ENCODE assay signal across 1 cellular context in genomic region chr10:62068464-62068863, GRCh38.
TF ChIP-seq lines count a peak whose summit lies in the region.

No MANE protein-coding gene starts in this region.

TF ChIP-seq in GM23338, 12 proteins besides CTCF, POLR2A, EP300 and RAD21 (continued from another document):
- TF ChIP-seq, protein P1, sequence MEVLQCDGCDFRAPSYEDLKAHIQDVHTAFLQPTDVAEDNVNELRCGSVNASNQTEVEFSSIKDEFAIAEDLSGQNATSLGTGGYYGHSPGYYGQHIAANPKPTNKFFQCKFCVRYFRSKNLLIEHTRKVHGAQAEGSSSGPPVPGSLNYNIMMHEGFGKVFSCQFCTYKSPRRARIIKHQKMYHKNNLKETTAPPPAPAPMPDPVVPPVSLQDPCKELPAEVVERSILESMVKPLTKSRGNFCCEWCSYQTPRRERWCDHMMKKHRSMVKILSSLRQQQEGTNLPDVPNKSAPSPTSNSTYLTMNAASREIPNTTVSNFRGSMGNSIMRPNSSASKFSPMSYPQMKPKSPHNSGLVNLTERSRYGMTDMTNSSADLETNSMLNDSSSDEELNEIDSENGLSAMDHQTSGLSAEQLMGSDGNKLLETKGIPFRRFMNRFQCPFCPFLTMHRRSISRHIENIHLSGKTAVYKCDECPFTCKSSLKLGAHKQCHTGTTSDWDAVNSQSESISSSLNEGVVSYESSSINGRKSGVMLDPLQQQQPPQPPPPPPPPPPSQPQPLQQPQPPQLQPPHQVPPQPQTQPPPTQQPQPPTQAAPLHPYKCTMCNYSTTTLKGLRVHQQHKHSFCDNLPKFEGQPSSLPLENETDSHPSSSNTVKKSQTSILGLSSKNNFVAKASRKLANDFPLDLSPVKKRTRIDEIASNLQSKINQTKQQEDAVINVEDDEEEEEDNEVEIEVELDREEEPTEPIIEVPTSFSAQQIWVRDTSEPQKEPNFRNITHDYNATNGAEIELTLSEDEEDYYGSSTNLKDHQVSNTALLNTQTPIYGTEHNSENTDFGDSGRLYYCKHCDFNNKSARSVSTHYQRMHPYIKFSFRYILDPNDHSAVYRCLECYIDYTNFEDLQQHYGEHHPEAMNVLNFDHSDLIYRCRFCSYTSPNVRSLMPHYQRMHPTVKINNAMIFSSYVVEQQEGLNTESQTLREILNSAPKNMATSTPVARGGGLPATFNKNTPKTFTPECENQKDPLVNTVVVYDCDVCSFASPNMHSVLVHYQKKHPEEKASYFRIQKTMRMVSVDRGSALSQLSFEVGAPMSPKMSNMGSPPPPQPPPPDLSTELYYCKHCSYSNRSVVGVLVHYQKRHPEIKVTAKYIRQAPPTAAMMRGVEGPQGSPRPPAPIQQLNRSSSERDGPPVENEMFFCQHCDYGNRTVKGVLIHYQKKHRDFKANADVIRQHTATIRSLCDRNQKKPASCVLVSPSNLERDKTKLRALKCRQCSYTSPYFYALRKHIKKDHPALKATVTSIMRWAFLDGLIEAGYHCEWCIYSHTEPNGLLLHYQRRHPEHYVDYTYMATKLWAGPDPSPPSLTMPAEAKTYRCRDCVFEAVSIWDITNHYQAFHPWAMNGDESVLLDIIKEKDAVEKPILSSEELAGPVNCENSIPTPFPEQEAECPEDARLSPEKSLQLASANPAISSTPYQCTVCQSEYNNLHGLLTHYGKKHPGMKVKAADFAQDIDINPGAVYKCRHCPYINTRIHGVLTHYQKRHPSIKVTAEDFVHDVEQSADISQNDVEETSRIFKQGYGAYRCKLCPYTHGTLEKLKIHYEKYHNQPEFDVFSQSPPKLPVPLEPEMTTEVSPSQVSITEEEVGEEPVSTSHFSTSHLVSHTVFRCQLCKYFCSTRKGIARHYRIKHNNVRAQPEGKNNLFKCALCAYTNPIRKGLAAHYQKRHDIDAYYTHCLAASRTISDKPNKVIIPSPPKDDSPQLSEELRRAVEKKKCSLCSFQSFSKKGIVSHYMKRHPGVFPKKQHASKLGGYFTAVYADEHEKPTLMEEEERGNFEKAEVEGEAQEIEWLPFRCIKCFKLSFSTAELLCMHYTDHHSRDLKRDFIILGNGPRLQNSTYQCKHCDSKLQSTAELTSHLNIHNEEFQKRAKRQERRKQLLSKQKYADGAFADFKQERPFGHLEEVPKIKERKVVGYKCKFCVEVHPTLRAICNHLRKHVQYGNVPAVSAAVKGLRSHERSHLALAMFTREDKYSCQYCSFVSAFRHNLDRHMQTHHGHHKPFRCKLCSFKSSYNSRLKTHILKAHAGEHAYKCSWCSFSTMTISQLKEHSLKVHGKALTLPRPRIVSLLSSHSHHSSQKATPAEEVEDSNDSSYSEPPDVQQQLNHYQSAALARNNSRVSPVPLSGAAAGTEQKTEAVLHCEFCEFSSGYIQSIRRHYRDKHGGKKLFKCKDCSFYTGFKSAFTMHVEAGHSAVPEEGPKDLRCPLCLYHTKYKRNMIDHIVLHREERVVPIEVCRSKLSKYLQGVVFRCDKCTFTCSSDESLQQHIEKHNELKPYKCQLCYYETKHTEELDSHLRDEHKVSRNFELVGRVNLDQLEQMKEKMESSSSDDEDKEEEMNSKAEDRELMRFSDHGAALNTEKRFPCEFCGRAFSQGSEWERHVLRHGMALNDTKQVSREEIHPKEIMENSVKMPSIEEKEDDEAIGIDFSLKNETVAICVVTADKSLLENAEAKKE (CRISPR knock-in tag; IDR thresholded peaks at IDR 0.05), result no peak
- TF ChIP-seq CREB1 (CRISPR knock-in tag; IDR thresholded peaks at IDR 0.05; ENCODE audit: low read depth), result no peak
- TF ChIP-seq ZNF331 (CRISPR knock-in tag; IDR thresholded peaks at IDR 0.05; ENCODE audit: low read depth), result no peak
- no peak for TF ChIP-seq POLR2AphosphoS5 (IDR thresholded peaks at IDR 0.05; ENCODE audit: low read depth)
- TF ChIP-seq EZH2phosphoT487 (IDR thresholded peaks at IDR 0.05; ENCODE audit: unreplicated experiment), result no peak
- TF ChIP-seq ZNF114 (CRISPR knock-in tag; IDR thresholded peaks at IDR 0.05), result no peak
- no peak for TF ChIP-seq STAT1 (IDR thresholded peaks at IDR 0.05; ENCODE audit: unreplicated experiment)
- TF ChIP-seq, protein P2, sequence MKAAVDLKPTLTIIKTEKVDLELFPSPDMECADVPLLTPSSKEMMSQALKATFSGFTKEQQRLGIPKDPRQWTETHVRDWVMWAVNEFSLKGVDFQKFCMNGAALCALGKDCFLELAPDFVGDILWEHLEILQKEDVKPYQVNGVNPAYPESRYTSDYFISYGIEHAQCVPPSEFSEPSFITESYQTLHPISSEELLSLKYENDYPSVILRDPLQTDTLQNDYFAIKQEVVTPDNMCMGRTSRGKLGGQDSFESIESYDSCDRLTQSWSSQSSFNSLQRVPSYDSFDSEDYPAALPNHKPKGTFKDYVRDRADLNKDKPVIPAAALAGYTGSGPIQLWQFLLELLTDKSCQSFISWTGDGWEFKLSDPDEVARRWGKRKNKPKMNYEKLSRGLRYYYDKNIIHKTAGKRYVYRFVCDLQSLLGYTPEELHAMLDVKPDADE (IDR thresholded peaks at IDR 0.05), result no peak
- TF ChIP-seq NANOG (IDR thresholded peaks at IDR 0.05; ENCODE audit: borderline replicate concordance), result no peak
- TF ChIP-seq EZH2 (IDR thresholded peaks at IDR 0.05; ENCODE audit: low read depth, unreplicated experiment), result no peak
- no peak for TF ChIP-seq JUNB (IDR thresholded peaks at IDR 0.05; ENCODE audit: unreplicated experiment)
